ENCODE assay signal across 17 cellular contexts in the genomic region with DNA sequence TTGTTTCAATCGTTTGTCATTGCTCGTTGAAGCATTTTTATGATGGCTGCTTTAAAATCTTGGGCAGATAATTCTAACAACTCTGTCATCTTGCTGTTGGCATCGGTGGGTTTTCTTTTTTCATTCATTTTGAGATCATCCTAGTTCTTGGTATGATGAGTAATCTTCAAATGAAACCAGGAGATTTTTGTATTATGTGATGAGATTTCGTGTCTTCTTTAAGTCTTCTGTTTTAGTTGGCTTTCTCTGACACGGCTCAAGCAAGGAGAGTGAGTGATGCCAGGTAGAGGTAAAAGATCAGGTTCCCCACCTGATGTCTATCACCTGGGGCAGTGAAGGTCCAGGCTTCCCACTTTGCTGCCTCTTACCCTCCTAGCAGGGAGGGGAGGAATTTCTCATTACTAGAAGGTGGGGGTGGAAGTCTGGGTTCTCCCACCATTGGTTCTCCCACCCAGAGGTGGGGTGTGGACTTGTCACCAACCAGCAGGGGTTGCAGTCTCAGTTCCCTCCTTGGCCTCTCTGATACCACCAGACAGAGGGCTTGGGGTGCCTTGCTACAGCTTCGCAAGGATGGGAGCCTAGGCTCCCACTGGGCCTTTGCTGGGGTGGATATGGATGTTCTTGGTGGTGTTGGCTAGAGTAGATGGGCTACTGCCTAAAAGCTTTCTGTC. TPM values are rescaled to one million over a fixed set of nuclear protein-coding genes. Genes with fewer than 3 reads are reported as not detected.
"Had no signal": no experiment of that assay in that cellular context is flagged by ENCODE, and none has a peak within 500 bp of the region (broad histone marks: within the 10 kb centered on the region; RNA-seq: fewer than 3 reads in every experiment).

No MANE protein-coding gene starts in this region.

- H3K27me3 Mint-ChIP-seq: activated naive CD8-positive, alpha-beta T cell; naive thymus-derived CD8-positive, alpha-beta T cell; stimulated activated memory B cell treated with anti-CD40 and anti-IgM and Interleukin-4, amounts not matched to agents 10 μg/mL and 1 μg/mL and 100 μg/mL, for 72 hours had no signal

- H3K9me3 ChIP-seq: esophagus muscularis mucosa, tibial nerve, vagina had no signal

- H3K9ac ChIP-seq: parathyroid adenoma had no signal

- H3K4me1 Mint-ChIP-seq: stimulated activated memory B cell treated with anti-CD40 and anti-IgM and Interleukin-4, amounts not matched to agents 10 μg/mL and 1 μg/mL and 100 μg/mL, for 72 hours had no signal

- DNase-seq: anterior cingulate cortex; brain microvascular endothelial cell; cortex of kidney; effector CD4-positive, alpha-beta T cell; hippocampal formation; naive thymus-derived CD8-positive, alpha-beta T cell; stimulated activated CD4-positive, alpha-beta T cell treated with anti-CD3 and anti-CD28 coated beads, Interleukin-1b, Interleukin-23, amount 100 ng/mL, for 48 hours; substantia nigra had no signal

- H3K36me3 ChIP-seq: brain microvascular endothelial cell, esophagus muscularis mucosa, tibial nerve, vagina had no signal

- H3K27ac ChIP-seq: brain microvascular endothelial cell, esophagus muscularis mucosa, parathyroid adenoma, SK-N-MC, tibial nerve, vagina had no signal

- H3K4me3 ChIP-seq: esophagus muscularis mucosa, SK-N-MC, tibial nerve, vagina had no signal

- H3K9me3 Mint-ChIP-seq: naive thymus-derived CD8-positive, alpha-beta T cell; stimulated activated memory B cell treated with anti-CD40 and anti-IgM and Interleukin-4, amounts not matched to agents 10 μg/mL and 1 μg/mL and 100 μg/mL, for 72 hours had no signal

- H3K36me3 Mint-ChIP-seq: naive thymus-derived CD8-positive, alpha-beta T cell; stimulated activated memory B cell treated with anti-CD40 and anti-IgM and Interleukin-4, amounts not matched to agents 10 μg/mL and 1 μg/mL and 100 μg/mL, for 72 hours had no signal

- ATAC-seq: left lobe of liver; naive thymus-derived CD8-positive, alpha-beta T cell; stimulated activated memory B cell treated with anti-CD40 and anti-IgM and Interleukin-4, amounts not matched to agents 10 μg/mL and 1 μg/mL and 100 μg/mL, for 72 hours had no signal

- H3K79me2 ChIP-seq: parathyroid adenoma had no signal

- H3K27ac Mint-ChIP-seq: activated naive CD8-positive, alpha-beta T cell; naive thymus-derived CD8-positive, alpha-beta T cell; stimulated activated memory B cell treated with anti-CD40 and anti-IgM and Interleukin-4, amounts not matched to agents 10 μg/mL and 1 μg/mL and 100 μg/mL, for 72 hours had no signal

- H2AFZ ChIP-seq: parathyroid adenoma had no signal

- H3K27me3 ChIP-seq: brain microvascular endothelial cell, tibial nerve, vagina had no signal

- H3K4me1 ChIP-seq: parathyroid adenoma had no signal

- H3K4me3 Mint-ChIP-seq: activated naive CD8-positive, alpha-beta T cell; naive thymus-derived CD8-positive, alpha-beta T cell; stimulated activated memory B cell treated with anti-CD40 and anti-IgM and Interleukin-4, amounts not matched to agents 10 μg/mL and 1 μg/mL and 100 μg/mL, for 72 hours had no signal

RNA-seq across cellular contexts. Expression of a gene that starts 31.6 kb away (rescaled TPM):
- total RNA-seq: naive thymus-derived CD8-positive, alpha-beta T cell had no signal
- polyA plus RNA-seq: keratinocyte had no signal
